1 cellular context compared by ENCODE assay signal in genomic region chr17:15398736-15399331, GRCh38.
TF ChIP-seq lines count a peak whose summit lies in the region.

No MANE protein-coding gene starts in this region.

TF ChIP-seq in SK-N-SH treated with all-trans-retinoic acid at 6 μM for 48 hours, 23 proteins besides CTCF, POLR2A, EP300 and RAD21 (continued from another document):
- TF ChIP-seq BACH2 (CRISPR knock-in tag; IDR thresholded peaks at IDR 0.05; ENCODE audit: borderline replicate concordance) (no peak), ZFP30 (CRISPR knock-in tag; IDR thresholded peaks at IDR 0.05) (no peak), GLIS3 (CRISPR knock-in tag; IDR thresholded peaks at IDR 0.05) (no peak)
TF ChIP-seq in SK-N-SH treated with all-trans-retinoic acid at 6 μM for 48 hours: peak in this region for 0.
